11 cellular contexts compared by ENCODE assay signal in the genomic region with DNA sequence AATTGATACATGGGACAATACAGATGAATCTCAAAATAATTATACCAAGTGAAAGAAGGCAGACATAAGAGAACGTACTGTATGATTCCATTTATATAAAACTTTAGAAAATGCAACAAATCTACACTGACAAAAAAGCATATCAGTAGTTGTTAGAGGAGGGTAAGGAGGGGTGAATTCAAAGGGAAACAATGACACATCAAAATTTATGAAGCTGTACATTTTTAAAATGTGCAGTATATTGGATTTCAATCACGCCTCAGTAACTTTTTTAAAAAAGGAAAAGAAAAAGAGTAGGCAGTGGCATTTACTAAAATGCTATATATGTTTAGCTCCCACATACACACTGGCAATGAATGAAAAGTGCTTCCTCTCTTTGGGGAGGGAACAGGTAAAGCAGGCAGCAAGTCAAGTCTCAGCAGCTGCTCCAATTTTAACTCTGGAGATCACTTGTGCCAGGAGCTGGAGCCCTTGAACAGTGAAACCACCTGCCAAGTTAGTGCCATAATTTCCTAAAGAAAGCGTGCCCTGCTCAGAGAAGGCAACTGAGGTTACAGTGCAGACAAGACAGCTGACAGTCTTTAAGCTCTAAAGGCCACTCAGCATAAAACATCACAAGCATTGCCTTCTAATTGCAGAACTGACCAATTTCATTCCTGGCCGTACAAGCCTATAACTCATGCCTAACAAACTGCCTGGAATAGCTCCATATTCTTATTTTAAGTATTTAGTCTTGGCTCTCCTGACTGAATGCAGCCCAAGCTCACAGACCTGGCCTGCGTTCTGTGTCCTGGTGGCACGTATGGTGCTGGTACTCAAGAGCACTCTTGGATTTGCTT. TPM values are rescaled to one million over a fixed set of nuclear protein-coding genes. Genes with fewer than 3 reads are reported as not detected.
DNase-seq lines count a peak whose midpoint lies in the region; ATAC-seq and TF ChIP-seq lines count a peak whose summit lies in the region.
"Had no signal": no experiment of that assay in that cellular context is flagged by ENCODE, and none has a peak within 500 bp of the region (broad histone marks: within the 10 kb centered on the region; RNA-seq: fewer than 3 reads in every experiment).

No MANE protein-coding gene starts in this region.

- H3K9me3 ChIP-seq in Panc1 (ENCODE audit: control insufficient read depth, insufficient read depth, low read depth, low read length) (no peaks in the 10 kb centered on the region), muscle layer of colon (ENCODE audit: low read length) (no peaks in the 10 kb centered on the region), vagina (no peaks in the 10 kb centered on the region)

- in situ Hi-C loops in Panc1 (cut with HindIII; ENCODE audit: low pct_unique_long_range_greater_than_20kb, low sequenced_read_pairs), result no loop called here
- in situ Hi-C loops in brain microvascular endothelial cell (cut with HindIII; ENCODE audit: low pct_ligation_motif_present, low sequenced_read_pairs), result no loop called here

- peak overlapping the region; percentile 40; the same call in 1 of the 2 replicates for H3K27ac ChIP-seq in Panc1 (ENCODE audit: low read length)
- peak overlapping the region; percentile 42 for H3K27ac ChIP-seq in muscle layer of colon (ENCODE audit: low read depth, low read length)
- H3K27ac ChIP-seq in vagina, result peak overlapping the region; percentile 42
- no peak overlapping the region for H3K27ac ChIP-seq in brain microvascular endothelial cell

- BruUV-seq in Panc1 (replicated peaks; lab: Mats Ljungman, UMichigan), result no TSS peak

- no peaks in the 10 kb centered on the region; the same call in 1 of the 2 replicates for H3K36me3 ChIP-seq in Panc1 (ENCODE audit: control insufficient read depth, insufficient read depth, low read length)
- H3K36me3 ChIP-seq in muscle layer of colon (ENCODE audit: insufficient read depth, low read length), result peaks cover 6% of the 10 kb centered on the region
- H3K36me3 ChIP-seq in vagina, result no peaks in the 10 kb centered on the region
- H3K36me3 ChIP-seq in brain microvascular endothelial cell (replicated peaks), result peaks cover 5% of the 10 kb centered on the region

- intact Hi-C loops in Panc1 (cut with micrococcal nuclease; ENCODE audit: unreplicated experiment), result no loop called here
- intact Hi-C loops in vagina (cut with DNase I), result no loop called here

- H3K9ac ChIP-seq in muscle layer of colon (ENCODE audit: low read length), result no peak overlapping the region

- POLR2A ChIA-PET in Panc1 (lab: Charles Lee), result interaction anchor here (1.2 kb wide), 1 partner anchor 46 kb away, joined by 3 read pairs; no protein-coding TSS in a partner anchor

- no peaks in the 10 kb centered on the region for H3K9me3 Mint-ChIP-seq in activated naive CD8-positive, alpha-beta T cell (ENCODE audit: low read depth)
- H3K9me3 Mint-ChIP-seq in activated naive CD8-positive, alpha-beta T cell treated with anti-CD3 and anti-CD28 coated beads for 36 hours, result no peaks in the 10 kb centered on the region
- H3K9me3 Mint-ChIP-seq: activated CD4-positive, alpha-beta T cell treated with anti-CD3 and anti-CD28 coated beads, Interleukin-2, amount 10 ng/mL, durations not matched to agents 7 days and 5 days; CD8-positive, alpha-beta memory T cell; neural crest cell had no signal

- no peak for TF ChIP-seq CTCF in Panc1 (IDR thresholded peaks at IDR 0.05)
- no peak for TF ChIP-seq CTCF in vagina (IDR thresholded peaks at IDR 0.05)
- TF ChIP-seq CTCF in brain microvascular endothelial cell (IDR thresholded peaks at IDR 0.05; ENCODE audit: low read depth, low read length, missing control alignments), result no peak

- H3K4me1 Mint-ChIP-seq in activated naive CD8-positive, alpha-beta T cell (ENCODE audit: low read depth), result peaks cover 96% of the 10 kb centered on the region
- H3K4me1 Mint-ChIP-seq in activated naive CD8-positive, alpha-beta T cell treated with anti-CD3 and anti-CD28 coated beads for 36 hours, result peaks cover 91% of the 10 kb centered on the region

- H3K4me1 ChIP-seq in Panc1 (ENCODE audit: control insufficient read depth, insufficient read depth, low read length) (peaks cover 93% of the 10 kb centered on the region), muscle layer of colon (ENCODE audit: insufficient read depth, low read length) (peaks cover 34% of the 10 kb centered on the region), vagina (peaks cover 84% of the 10 kb centered on the region)

- peak overlapping the region; percentile 56 for H3K4me3 Mint-ChIP-seq in activated naive CD8-positive, alpha-beta T cell
- no peak overlapping the region for H3K4me3 Mint-ChIP-seq in activated naive CD8-positive, alpha-beta T cell treated with anti-CD3 and anti-CD28 coated beads for 36 hours
- H3K4me3 Mint-ChIP-seq: activated CD4-positive, alpha-beta T cell treated with anti-CD3 and anti-CD28 coated beads, Interleukin-2, amount 10 ng/mL, durations not matched to agents 7 days and 5 days; CD8-positive, alpha-beta memory T cell; neural crest cell had no signal

- peaks cover 2% of the 10 kb centered on the region for H3K36me3 Mint-ChIP-seq in activated naive CD8-positive, alpha-beta T cell
- H3K36me3 Mint-ChIP-seq in activated naive CD8-positive, alpha-beta T cell treated with anti-CD3 and anti-CD28 coated beads for 36 hours, result peaks cover 40% of the 10 kb centered on the region

- CTCF ChIA-PET in Panc1 (lab: Charles Lee), result interaction anchor here (0.6 to 2.3 kb wide), 2 partner anchors 47 to 56 kb away, joined by 3 to 5 read pairs; no protein-coding TSS in a partner anchor

- no peak for DNase-seq in activated naive CD8-positive, alpha-beta T cell treated with anti-CD3 and anti-CD28 coated beads for 36 hours
- no peak for DNase-seq in Panc1 (ENCODE audit: low read depth, low spot score)
- no peak for DNase-seq in vagina (ENCODE audit: extremely low spot score in 2 of 2)
- DNase-seq in Ammon's horn (ENCODE audit: low spot score), result no peak
- DNase-seq in brain microvascular endothelial cell, result no peak
- DNase-seq: activated CD4-positive, alpha-beta T cell treated with anti-CD3 and anti-CD28 coated beads, Interleukin-2, amount 10 ng/mL, durations not matched to agents 7 days and 5 days; CD8-positive, alpha-beta memory T cell had no signal

- H3K4me3 ChIP-seq in Panc1 (ENCODE audit: low read depth in 2 of 2, low read length in 2 of 2), result no peak overlapping the region
- peak overlapping the region in 1 of 2 donors; percentile 22 for H3K4me3 ChIP-seq in muscle layer of colon (ENCODE audit: low read depth in 1 of 2, low read length in 2 of 2)
- no peak overlapping the region for H3K4me3 ChIP-seq in vagina
- no peak overlapping the region for H3K4me3 ChIP-seq in brain microvascular endothelial cell (ENCODE audit: low read depth, low read length)

- no peak for TF ChIP-seq POLR2A in vagina (IDR thresholded peaks at IDR 0.05)

- H3K27me3 ChIP-seq in Panc1 (ENCODE audit: control insufficient read depth, insufficient read depth, low read length) (no peaks in the 10 kb centered on the region), muscle layer of colon (ENCODE audit: control insufficient read depth in 1 of 2, insufficient read depth in 2 of 2, low read length in 2 of 2) (no peaks in the 10 kb centered on the region), vagina (no peaks in the 10 kb centered on the region), brain microvascular endothelial cell (replicated peaks) (no peaks in the 10 kb centered on the region)

- H3K27ac Mint-ChIP-seq in activated naive CD8-positive, alpha-beta T cell, result peak overlapping the region; percentile 64
- H3K27ac Mint-ChIP-seq in activated naive CD8-positive, alpha-beta T cell treated with anti-CD3 and anti-CD28 coated beads for 36 hours, result no peak overlapping the region
- H3K27ac Mint-ChIP-seq: activated CD4-positive, alpha-beta T cell treated with anti-CD3 and anti-CD28 coated beads, Interleukin-2, amount 10 ng/mL, durations not matched to agents 7 days and 5 days had no signal

- ATAC-seq in Panc1 (no peak), HG03025 (IDR thresholded peaks at IDR 0.05; ENCODE audit: low FRiP score, unreplicated experiment) (no peak)

- no peaks in the 10 kb centered on the region for H3K27me3 Mint-ChIP-seq in activated naive CD8-positive, alpha-beta T cell
- no peaks in the 10 kb centered on the region for H3K27me3 Mint-ChIP-seq in activated naive CD8-positive, alpha-beta T cell treated with anti-CD3 and anti-CD28 coated beads for 36 hours
- H3K27me3 Mint-ChIP-seq: activated CD4-positive, alpha-beta T cell treated with anti-CD3 and anti-CD28 coated beads, Interleukin-2, amount 10 ng/mL, durations not matched to agents 7 days and 5 days; CD8-positive, alpha-beta memory T cell had no signal

RNA-seq across cellular contexts. Expression of a gene that starts 10.9 kb away (rescaled TPM):
- 100 to 1,000 TPM; 315 to 324 TPM for total RNA-seq in activated naive CD8-positive, alpha-beta T cell treated with anti-CD3 and anti-CD28 coated beads for 36 hours
- total RNA-seq in Panc1 (2021; ENCODE audit: unreplicated experiment) (695 TPM), vagina (212 TPM)
- polyA plus RNA-seq in Panc1 (2012; ENCODE audit: insufficient read length), result 830 TPM

RNA-seq across cellular contexts. Expression of a gene that starts 53.0 kb away (rescaled TPM):
- 1 to 10 TPM; 3.3 to 3.9 TPM for total RNA-seq in activated naive CD8-positive, alpha-beta T cell treated with anti-CD3 and anti-CD28 coated beads for 36 hours
- total RNA-seq in Panc1 (2021; ENCODE audit: unreplicated experiment), result 1.8 TPM
- polyA plus RNA-seq in Panc1 (2012; ENCODE audit: insufficient read length), result 5.5 TPM
- 43.5 TPM for total RNA-seq in vagina
